ENCODE assay signal across 1 cellular context in genomic region chr11:57310630-57311086, GRCh38.
TF ChIP-seq lines count a peak whose summit lies in the region.

No MANE protein-coding gene starts in this region.

TF ChIP-seq in WTC11, 78 proteins besides CTCF, POLR2A, EP300 and RAD21 (continued from another document):
- TF ChIP-seq ARID4B (CRISPR knock-in tag; IDR thresholded peaks at IDR 0.05; ENCODE audit: borderline replicate concordance) (no peak), ZBTB21 (CRISPR knock-in tag; IDR thresholded peaks at IDR 0.05; ENCODE audit: borderline replicate concordance) (no peak), ETV6 (CRISPR knock-in tag; IDR thresholded peaks at IDR 0.05) (no peak), SOX15 (CRISPR knock-in tag; IDR thresholded peaks at IDR 0.05) (no peak)
TF ChIP-seq in WTC11: peak in this region for 0.
